In the genomic region with DNA sequence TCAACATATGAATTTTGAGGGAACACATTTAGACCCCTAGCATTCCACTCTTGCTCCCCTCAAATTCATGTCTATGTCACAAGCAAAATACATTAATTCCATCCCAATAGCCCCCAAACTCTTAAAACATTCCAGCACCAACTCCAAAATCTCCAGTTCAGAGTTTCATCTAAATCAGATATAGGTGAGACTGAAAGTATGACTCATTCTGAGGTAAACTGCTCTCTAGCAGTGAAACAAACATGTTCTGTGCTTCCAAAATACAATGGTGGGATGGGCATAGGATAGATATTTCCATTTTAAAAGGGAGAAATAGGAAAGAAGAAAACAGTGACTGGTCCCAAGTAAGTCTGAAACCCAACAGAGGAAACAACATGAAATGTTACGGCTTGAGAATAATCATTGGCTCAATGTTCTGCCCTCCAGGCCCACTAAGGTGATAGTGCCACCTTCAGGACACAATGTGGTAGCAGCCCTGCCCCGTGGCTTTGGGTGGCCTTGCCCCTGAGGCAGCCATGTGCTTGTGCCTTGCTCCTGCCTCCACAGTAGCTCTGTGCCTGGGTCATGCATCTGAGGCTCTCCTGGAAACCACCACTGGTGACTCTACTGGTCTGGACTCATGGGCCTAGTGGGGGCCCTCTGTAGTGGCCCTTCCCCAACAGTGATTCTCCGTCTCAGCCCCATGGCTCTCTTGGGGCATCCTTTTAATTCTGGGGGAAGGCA, we compare ENCODE assay signal across 1 cellular context.
TF ChIP-seq lines count a peak whose summit lies in the region.

No MANE protein-coding gene starts in this region.

TF ChIP-seq in GM12878, 131 proteins besides CTCF, POLR2A, EP300 and RAD21 (continued from another document):
- TF ChIP-seq, protein P1, sequence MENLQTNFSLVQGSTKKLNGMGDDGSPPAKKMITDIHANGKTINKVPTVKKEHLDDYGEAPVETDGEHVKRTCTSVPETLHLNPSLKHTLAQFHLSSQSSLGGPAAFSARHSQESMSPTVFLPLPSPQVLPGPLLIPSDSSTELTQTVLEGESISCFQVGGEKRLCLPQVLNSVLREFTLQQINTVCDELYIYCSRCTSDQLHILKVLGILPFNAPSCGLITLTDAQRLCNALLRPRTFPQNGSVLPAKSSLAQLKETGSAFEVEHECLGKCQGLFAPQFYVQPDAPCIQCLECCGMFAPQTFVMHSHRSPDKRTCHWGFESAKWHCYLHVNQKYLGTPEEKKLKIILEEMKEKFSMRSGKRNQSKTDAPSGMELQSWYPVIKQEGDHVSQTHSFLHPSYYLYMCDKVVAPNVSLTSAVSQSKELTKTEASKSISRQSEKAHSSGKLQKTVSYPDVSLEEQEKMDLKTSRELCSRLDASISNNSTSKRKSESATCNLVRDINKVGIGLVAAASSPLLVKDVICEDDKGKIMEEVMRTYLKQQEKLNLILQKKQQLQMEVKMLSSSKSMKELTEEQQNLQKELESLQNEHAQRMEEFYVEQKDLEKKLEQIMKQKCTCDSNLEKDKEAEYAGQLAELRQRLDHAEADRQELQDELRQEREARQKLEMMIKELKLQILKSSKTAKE (IDR thresholded peaks at IDR 0.05; ENCODE audit: low read depth, poor library complexity, severe bottlenecking) = no peak
- peak; percentile 47; the same call in 1 of the 2 replicates for TF ChIP-seq RUNX3 (IDR thresholded peaks at IDR 0.05; ENCODE audit: low read length)
- TF ChIP-seq, protein P2, sequence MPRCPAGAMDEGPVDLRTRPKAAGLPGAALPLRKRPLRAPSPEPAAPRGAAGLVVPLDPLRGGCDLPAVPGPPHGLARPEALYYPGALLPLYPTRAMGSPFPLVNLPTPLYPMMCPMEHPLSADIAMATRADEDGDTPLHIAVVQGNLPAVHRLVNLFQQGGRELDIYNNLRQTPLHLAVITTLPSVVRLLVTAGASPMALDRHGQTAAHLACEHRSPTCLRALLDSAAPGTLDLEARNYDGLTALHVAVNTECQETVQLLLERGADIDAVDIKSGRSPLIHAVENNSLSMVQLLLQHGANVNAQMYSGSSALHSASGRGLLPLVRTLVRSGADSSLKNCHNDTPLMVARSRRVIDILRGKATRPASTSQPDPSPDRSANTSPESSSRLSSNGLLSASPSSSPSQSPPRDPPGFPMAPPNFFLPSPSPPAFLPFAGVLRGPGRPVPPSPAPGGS (IDR thresholded peaks at IDR 0.05; ENCODE audit: borderline replicate concordance, insufficient read depth, low read depth, low read length, poor library complexity, severe bottlenecking) = no peak
